Comparison of ENCODE assay signal across 1 cellular context in genomic region chr2:195657634-195658540, GRCh38.
TF ChIP-seq lines count a peak whose summit lies in the region.

No MANE protein-coding gene starts in this region.

TF ChIP-seq in K562, 482 proteins besides CTCF, POLR2A, EP300 and RAD21 (continued from another document and continues in another):
- TF ChIP-seq CREB3 (tag; conservative IDR thresholded peaks at IDR 0.05; ENCODE audit: low read depth) (no peak), ZNF696 (CRISPR knock-in tag; conservative IDR thresholded peaks at IDR 0.05) (no peak), HMGXB4 (CRISPR knock-in tag; IDR thresholded peaks at IDR 0.05) (no peak), BCLAF1 (IDR thresholded peaks at IDR 0.05; ENCODE audit: borderline replicate concordance in 1 of 2, control insufficient read depth in 1 of 2, low read depth in 2 of 2, low read length in 1 of 2) (no peak), TGIF2 (CRISPR knock-in tag; IDR thresholded peaks at IDR 0.05) (no peak), KDM1A (IDR thresholded peaks at IDR 0.05) (no peak), FOXP1 (CRISPR knock-in tag; IDR thresholded peaks at IDR 0.05) (peak; percentile 56; the same call in 1 of the 2 replicates), MNT (conservative IDR thresholded peaks at IDR 0.05) (peak; percentile 74 to 84), C11orf30 (IDR thresholded peaks at IDR 0.05; ENCODE audit: low read depth) (no peak), PTBP1 (IDR thresholded peaks at IDR 0.05; ENCODE audit: low read depth, low read length) (no peak), ZBTB26 (CRISPR knock-in tag; IDR thresholded peaks at IDR 0.05) (no peak), PCBP2 (IDR thresholded peaks at IDR 0.05; ENCODE audit: low read depth, low read length, poor library complexity, severe bottlenecking) (peak; percentile 9), ELF4 (CRISPR knock-in tag; IDR thresholded peaks at IDR 0.05) (no peak), CBX5 (IDR thresholded peaks at IDR 0.05; ENCODE audit: borderline replicate concordance, low read depth) (no peak), POU5F1 (IDR thresholded peaks at IDR 0.05; ENCODE audit: borderline replicate concordance, low read depth, low read length, partially characterized antibody) (no peak), HSF4 (CRISPR knock-in tag; IDR thresholded peaks at IDR 0.05; ENCODE audit: borderline replicate concordance) (no peak), ELK1 (CRISPR knock-in tag; IDR thresholded peaks at IDR 0.05) (no peak), ZFP36 (IDR thresholded peaks at IDR 0.05; ENCODE audit: low read depth, low read length, partially characterized antibody) (no peak), TFAP4 (CRISPR knock-in tag; IDR thresholded peaks at IDR 0.05; ENCODE audit: borderline replicate concordance) (peak; percentile 19; the same call in 1 of the 2 replicates), BRD4 (IDR thresholded peaks at IDR 0.05) (no peak), FOS (IDR thresholded peaks at IDR 0.05; ENCODE audit: extremely low read depth, insufficient read length) (no peak), EHMT2 (IDR thresholded peaks at IDR 0.05) (no peak), MAFK (IDR thresholded peaks at IDR 0.05; ENCODE audit: low read length) (no peak), U2AF2 (optimal IDR thresholded peaks at IDR 0.05; ENCODE audit: low read depth, low read length) (no peak), ZNF785 (CRISPR knock-in tag; IDR thresholded peaks at IDR 0.05) (no peak), ZNF695 (CRISPR knock-in tag; IDR thresholded peaks at IDR 0.05) (no peak), RBM14 (IDR thresholded peaks at IDR 0.05; ENCODE audit: borderline replicate concordance, insufficient read depth, low read depth, low read length) (peak; percentile 23; the same call in 1 of the 2 replicates), TAF1 (IDR thresholded peaks at IDR 0.05; ENCODE audit: control insufficient read depth, extremely low read depth, insufficient read depth, low read length, severe bottlenecking) (peak; percentile 42), ZNF311 (CRISPR knock-in tag; IDR thresholded peaks at IDR 0.05) (no peak), RAD51 (IDR thresholded peaks at IDR 0.05; ENCODE audit: borderline replicate concordance, low read depth) (peak; percentile 63), HDAC8 (tag; IDR thresholded peaks at IDR 0.05) (no peak), ZNF354B (CRISPR knock-in tag; IDR thresholded peaks at IDR 0.05) (no peak), HOXB6 (CRISPR knock-in tag; IDR thresholded peaks at IDR 0.05; ENCODE audit: borderline replicate concordance) (no peak), HDAC2 (IDR thresholded peaks at IDR 0.05) (no peak), ZBTB1 (CRISPR knock-in tag; IDR thresholded peaks at IDR 0.05; ENCODE audit: borderline replicate concordance, low read depth) (no peak; the same call in 1 of the 2 replicates), CSDE1 (IDR thresholded peaks at IDR 0.05) (no peak), ZNF184 (CRISPR knock-in tag; IDR thresholded peaks at IDR 0.05) (no peak), PKNOX1 (IDR thresholded peaks at IDR 0.05) (no peak), PHB (CRISPR knock-in tag; IDR thresholded peaks at IDR 0.05) (no peak), PYGO2 (tag; IDR thresholded peaks at IDR 0.05) (no peak), CEBPB (tag; IDR thresholded peaks at IDR 0.05) (no peak), ZKSCAN8 (CRISPR knock-in tag; IDR thresholded peaks at IDR 0.05) (no peak), ZBTB9 (CRISPR knock-in tag; IDR thresholded peaks at IDR 0.05) (peak; percentile 26; the same call in 1 of the 2 replicates), SIN3B (IDR thresholded peaks at IDR 0.05; ENCODE audit: low read depth) (no peak), HEY1 (CRISPR knock-in tag; IDR thresholded peaks at IDR 0.05; ENCODE audit: borderline replicate concordance) (no peak), ELF1 (tag; IDR thresholded peaks at IDR 0.05) (no peak), HNRNPUL1 (IDR thresholded peaks at IDR 0.05; ENCODE audit: low read length) (peak; percentile 71), MTA3 (IDR thresholded peaks at IDR 0.05; ENCODE audit: borderline replicate concordance) (no peak), GMEB1 (CRISPR knock-in tag; IDR thresholded peaks at IDR 0.05) (no peak), ZNF75A (CRISPR knock-in tag; IDR thresholded peaks at IDR 0.05) (no peak), KLF16 (IDR thresholded peaks at IDR 0.05) (no peak), ZFPM2 (CRISPR knock-in tag; IDR thresholded peaks at IDR 0.05) (no peak), PURB (CRISPR knock-in tag; IDR thresholded peaks at IDR 0.05; ENCODE audit: low read depth) (no peak), NEUROD1 (IDR thresholded peaks at IDR 0.05; ENCODE audit: borderline replicate concordance, low read depth, low read length, partially characterized antibody) (no peak), CHCHD3 (CRISPR knock-in tag; IDR thresholded peaks at IDR 0.05) (no peak), GTF2E2 (tag; IDR thresholded peaks at IDR 0.05) (peak; percentile 31; the same call in 1 of the 2 replicates), ZNF197 (CRISPR knock-in tag; IDR thresholded peaks at IDR 0.05; ENCODE audit: low read depth) (no peak), GATA2 (CRISPR knock-in tag; IDR thresholded peaks at IDR 0.05) (no peak), STAT5B (CRISPR knock-in tag; IDR thresholded peaks at IDR 0.05) (no peak), ZC3H4 (CRISPR knock-in tag; IDR thresholded peaks at IDR 0.05; ENCODE audit: borderline replicate concordance) (peak; percentile 73; the same call in 1 of the 2 replicates)
